In the genomic region with DNA sequence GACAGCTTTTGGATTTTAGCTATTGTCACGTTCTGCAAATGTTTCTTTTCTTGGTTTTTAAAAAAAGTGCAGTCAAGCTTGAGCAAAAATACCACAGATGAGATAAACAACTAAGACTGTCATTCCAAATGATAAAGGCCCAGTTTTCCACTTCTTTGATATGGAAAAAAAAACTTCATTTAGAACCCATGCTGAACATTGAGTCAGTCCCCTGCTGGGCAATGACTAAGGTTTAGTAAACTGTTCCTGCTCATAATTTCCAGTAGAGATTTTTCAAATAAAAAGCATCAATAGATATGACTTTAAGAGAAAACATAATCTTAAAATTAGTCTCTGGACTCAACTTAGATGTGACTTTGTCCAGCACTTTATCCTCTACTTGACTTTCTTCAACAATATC, we compare ENCODE assay signal across 21 cellular contexts.
DNase-seq lines count a peak whose midpoint lies in the region; ATAC-seq and TF ChIP-seq lines count a peak whose summit lies in the region.
"Had no signal": no experiment of that assay in that cellular context is flagged by ENCODE, and none has a peak within 500 bp of the region (broad histone marks: within the 10 kb centered on the region; RNA-seq: fewer than 3 reads in every experiment).

No MANE protein-coding gene starts in this region.

- no peak overlapping the region for H4K91ac ChIP-seq in IMR-90 (ENCODE audit: insufficient read depth, low read depth, low read length)

- peaks cover 0 to 4% of the 10 kb centered on the region in 2 donors for H3K9me3 Mint-ChIP-seq in effector memory CD8-positive, alpha-beta T cell

- no peak overlapping the region for H2BK15ac ChIP-seq in IMR-90 (ENCODE audit: low read depth, low read length)

- CTCF ChIA-PET in IMR-90 (lab: Yijun Ruan, JAX): no interaction called here

- POLR2A ChIA-PET in IMR-90 (lab: Charles Lee; ENCODE audit: unreplicated experiment): no interaction called here

- H3K36me3 Mint-ChIP-seq in effector memory CD8-positive, alpha-beta T cell (ENCODE audit: insufficient read depth): peaks cover 3% of the 10 kb centered on the region
- H3K36me3 Mint-ChIP-seq: CD4-positive, CD25-positive, alpha-beta regulatory T cell had no signal

- no peaks in the 10 kb centered on the region for H4K20me1 ChIP-seq in IMR-90 (ENCODE audit: insufficient read depth, low read length)

- no peaks in the 10 kb centered on the region for H3K79me1 ChIP-seq in IMR-90 (ENCODE audit: low read depth in 1 of 2, low read length in 2 of 2)

- intact Hi-C loops in IMR-90 (cut with micrococcal nuclease): no loop called here

- H3K4me1 Mint-ChIP-seq in effector memory CD8-positive, alpha-beta T cell (ENCODE audit: low read depth in 2 of 2): no peaks in the 10 kb centered on the region
- H3K4me1 Mint-ChIP-seq: CD4-positive, CD25-positive, alpha-beta regulatory T cell had no signal

- no peak overlapping the region for H3K4me2 ChIP-seq in IMR-90 (ENCODE audit: low read depth, low read length)

- H3K18ac ChIP-seq in IMR-90 (ENCODE audit: low read depth, low read length): no peak overlapping the region

- no peak overlapping the region for H3K56ac ChIP-seq in IMR-90 (ENCODE audit: extremely low read depth, insufficient read depth, low read length)

- H3K4me3 ChIP-seq in IMR-90 (ENCODE audit: insufficient read depth, low read depth, low read length): no peak overlapping the region
- no peak overlapping the region for H3K4me3 ChIP-seq in astrocyte of the cerebellum (ENCODE audit: low read depth, low read length)
- H3K4me3 ChIP-seq in epithelial cell of esophagus (ENCODE audit: low read length): no peak overlapping the region
- no peak overlapping the region for H3K4me3 ChIP-seq in effector memory CD4-positive, alpha-beta T cell (ENCODE audit: insufficient read depth, low read depth, low read length, poor library complexity, severe bottlenecking)
- H3K4me3 ChIP-seq: Peyer's patch had no signal

- TF ChIP-seq CTCF in IMR-90 (conservative IDR thresholded peaks at IDR 0.05; ENCODE audit: low read depth, low read length): no peak
- TF ChIP-seq CTCF in astrocyte of the cerebellum (IDR thresholded peaks at IDR 0.05; ENCODE audit: low read depth, low read length, missing control alignments): no peak
- TF ChIP-seq CTCF in epithelial cell of esophagus (IDR thresholded peaks at IDR 0.05; ENCODE audit: insufficient read depth, low read depth, low read length, missing control alignments): no peak

- dilution Hi-C loops in IMR-90 (cut with HindIII; ENCODE audit: low sequenced_read_pairs, unreplicated experiment): no loop called here

- H3K9me3 ChIP-seq in IMR-90 (ENCODE audit: control insufficient read depth, insufficient read depth, low read length): no peaks in the 10 kb centered on the region
- H3K9me3 ChIP-seq in effector memory CD4-positive, alpha-beta T cell (ENCODE audit: control insufficient read depth, low read length): no peaks in the 10 kb centered on the region
- H3K9me3 ChIP-seq: Peyer's patch had no signal

- DNase-seq in IMR-90 (peak; percentile 28), astrocyte of the cerebellum (ENCODE audit: low read depth) (peak; percentile 27), epithelial cell of esophagus (ENCODE audit: low read depth) (peak; percentile 30), non-pigmented ciliary epithelial cell (ENCODE audit: low read depth) (peak; percentile 37), NOMO-1 (lab: John Stamatoyannopoulos, UW; ENCODE audit: unreplicated experiment in 2 of 2) (no peak), epidermal melanocyte (ENCODE audit: insufficient read length, low spot score) (no peak)
- no peak for DNase-seq in effector memory CD4-positive, alpha-beta T cell
- DNase-seq in effector memory CD8-positive, alpha-beta T cell: no peak
- DNase-seq: CD4-positive, CD25-positive, alpha-beta regulatory T cell; DMS79; H7; KBM-7; NCI-H1105; NCI-H146; NCI-H2029; NCI-H2227 treated with DMSO at 0.1 percent for 48 hours; NCI-H510A treated with DMSO at 0.1 percent for 48 hours; NCI-H748 treated with DMSO at 0.1 percent for 48 hours; NK-92 treated with Interleukin-12 subunit alpha and Interleukin-12 subunit beta, amount 100 ng/mL, for 24 hours; Peyer's patch had no signal

- H3K27me3 Mint-ChIP-seq in effector memory CD8-positive, alpha-beta T cell: peaks cover 0 to 5% of the 10 kb centered on the region in 2 donors
- H3K27me3 Mint-ChIP-seq: CD4-positive, CD25-positive, alpha-beta regulatory T cell had no signal

- H2BK5ac ChIP-seq in IMR-90 (ENCODE audit: low read depth, low read length, poor library complexity, severe bottlenecking): no peak overlapping the region

- no peak overlapping the region for H3K14ac ChIP-seq in IMR-90 (replicated peaks; ENCODE audit: low read depth, low read length)

- no peak overlapping the region for H2AFZ ChIP-seq in IMR-90 (replicated peaks; ENCODE audit: low read length, poor library complexity)

- TF ChIP-seq RAD21 in IMR-90 (IDR thresholded peaks at IDR 0.05; ENCODE audit: low read length): no peak

- H4K8ac ChIP-seq in IMR-90 (ENCODE audit: low read depth in 2 of 2, low read length in 2 of 2): no peak overlapping the region

- no peak overlapping the region for H3K27ac ChIP-seq in IMR-90 (ENCODE audit: insufficient read depth, low read length)
- no peak overlapping the region for H3K27ac ChIP-seq in effector memory CD4-positive, alpha-beta T cell (ENCODE audit: insufficient read depth, low read length, poor library complexity, severe bottlenecking)
- H3K27ac ChIP-seq: Peyer's patch had no signal

- H2AK9ac ChIP-seq in IMR-90 (replicated peaks; ENCODE audit: low read depth, low read length, poor library complexity): no peak overlapping the region

- in situ Hi-C loops in IMR-90 (cut with MboI; ENCODE audit: low sequenced_read_pairs) (no loop called here), astrocyte of the cerebellum (cut with HindIII; ENCODE audit: low sequenced_read_pairs) (no loop called here)

- H3K27ac Mint-ChIP-seq in effector memory CD8-positive, alpha-beta T cell: no peak overlapping the region

- no peak overlapping the region for H3K9ac ChIP-seq in IMR-90 (ENCODE audit: low read depth, low read length)

- no peaks in the 10 kb centered on the region for H3K9me1 ChIP-seq in IMR-90 (ENCODE audit: insufficient read depth, low read length)

- H3K4ac ChIP-seq in IMR-90 (ENCODE audit: low read depth, low read length): no peak overlapping the region

- no TSS peak for BruUV-seq in IMR-90 (replicated peaks; lab: Mats Ljungman, UMichigan)

- no peak overlapping the region for H4K5ac ChIP-seq in IMR-90 (ENCODE audit: low read depth, low read length)

- no peak overlapping the region for H2BK120ac ChIP-seq in IMR-90 (ENCODE audit: low read depth, low read length)

- H3K4me3 Mint-ChIP-seq in effector memory CD8-positive, alpha-beta T cell: no peak overlapping the region
- H3K4me3 Mint-ChIP-seq: CD4-positive, CD25-positive, alpha-beta regulatory T cell had no signal

- no peaks in the 10 kb centered on the region for H3K27me3 ChIP-seq in IMR-90 (ENCODE audit: control insufficient read depth, insufficient read depth, low read length)
- no peaks in the 10 kb centered on the region for H3K27me3 ChIP-seq in effector memory CD4-positive, alpha-beta T cell (replicated peaks; ENCODE audit: control insufficient read depth, insufficient read depth, low read length, poor library complexity, severe bottlenecking)
- H3K27me3 ChIP-seq: Peyer's patch had no signal

- no peak overlapping the region for H2BK20ac ChIP-seq in IMR-90 (ENCODE audit: low read depth, low read length)

- WGBS in IMR-90 (ENCODE audit: extremely low coverage in 2 of 2, insufficient read length in 1 of 2), 2 experiments: no CpG with 5 or more reads among the region's 1 CpG

- no peak for TF ChIP-seq POLR2A in IMR-90 (IDR thresholded peaks at IDR 0.05; ENCODE audit: low read depth, low read length)

- H3K4me1 ChIP-seq in IMR-90 (ENCODE audit: control insufficient read depth, insufficient read depth, low read length): no peaks in the 10 kb centered on the region
- H3K4me1 ChIP-seq in effector memory CD4-positive, alpha-beta T cell (ENCODE audit: control insufficient read depth, insufficient read depth, low read length, poor library complexity, severe bottlenecking): no peaks in the 10 kb centered on the region
- H3K4me1 ChIP-seq: Peyer's patch had no signal

- H3K23ac ChIP-seq in IMR-90 (ENCODE audit: low read depth, low read length): no peak overlapping the region

- no peak overlapping the region for H2AK5ac ChIP-seq in IMR-90 (ENCODE audit: low read depth, low read length)

- peak; percentile 29; the same call in 1 of the 2 replicates for ATAC-seq in IMR-90 (ENCODE audit: low read depth)
- no peak for ATAC-seq in effector memory CD8-positive, alpha-beta T cell (replicated peaks)
- ATAC-seq: HepG2 had no signal

- no peaks in the 10 kb centered on the region for H3K36me3 ChIP-seq in IMR-90 (ENCODE audit: control insufficient read depth, insufficient read depth, low read length)
- no peaks in the 10 kb centered on the region for H3K36me3 ChIP-seq in effector memory CD4-positive, alpha-beta T cell (ENCODE audit: control insufficient read depth, insufficient read depth, low read length)
- H3K36me3 ChIP-seq: Peyer's patch had no signal

TF ChIP-seq in IMR-90, 13 proteins besides CTCF, POLR2A, EP300 and RAD21:
- TF ChIP-seq BHLHE40 (IDR thresholded peaks at IDR 0.05; ENCODE audit: low read depth, low read length) (no peak), MXI1 (IDR thresholded peaks at IDR 0.05; ENCODE audit: borderline replicate concordance, low read depth, low read length) (no peak)

Comparison
In these comparisons a context has a peak if more than half of its experiments do, and no peak if none do; other contexts are left out.
1. DNase-seq: peak in IMR-90 (single experiment), astrocyte of the cerebellum (single experiment), epithelial cell of esophagus (single experiment) and non-pigmented ciliary epithelial cell (single experiment); none in NOMO-1 (0 of 2), epidermal melanocyte (single experiment), effector memory CD4-positive, alpha-beta T cell (0 of 3) and effector memory CD8-positive, alpha-beta T cell (0 of 3).